Comparison of ENCODE assay signal across 24 cellular contexts in the genomic region with DNA sequence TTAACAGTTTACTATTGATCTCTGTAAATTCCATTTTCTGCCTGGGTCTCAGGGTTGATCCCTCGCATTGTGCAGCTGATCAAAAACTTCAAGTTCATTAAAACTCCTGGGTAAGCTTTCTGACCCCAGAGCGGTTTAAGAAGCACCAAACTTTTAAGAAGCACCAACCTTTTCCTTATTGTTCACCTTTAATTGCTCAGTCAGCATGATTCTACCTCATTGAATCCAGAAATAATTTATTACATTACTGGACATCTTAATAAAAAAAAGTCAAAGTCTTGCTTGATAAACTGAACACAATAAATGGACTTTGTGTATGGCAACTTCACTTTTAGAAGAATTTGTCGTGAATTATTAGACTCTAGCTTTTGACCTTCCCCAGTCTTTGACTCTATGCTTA. TPM values are rescaled to one million over a fixed set of nuclear protein-coding genes. Genes with fewer than 3 reads are reported as not detected.
DNase-seq lines count a peak whose midpoint lies in the region; ATAC-seq, FAIRE-seq and TF ChIP-seq lines count a peak whose summit lies in the region.
"Had no signal": no experiment of that assay in that cellular context is flagged by ENCODE, and none has a peak within 500 bp of the region (broad histone marks: within the 10 kb centered on the region; RNA-seq: fewer than 3 reads in every experiment).

No MANE protein-coding gene starts in this region.

- H4K20me1 ChIP-seq in IMR-90 (ENCODE audit: insufficient read depth, low read length) (peaks cover 10% of the 10 kb centered on the region; the same call in 1 of the 2 replicates), H1 (replicated peaks in 1 of 2; ENCODE audit: control insufficient read depth in 1 of 2, insufficient read depth in 2 of 2, low read length in 2 of 2) (peaks cover 3 to 9% of the 10 kb centered on the region in 2 experiments)

- H3K18ac ChIP-seq in IMR-90 (ENCODE audit: low read depth, low read length) (no peak overlapping the region), H1 (ENCODE audit: extremely low read depth, low read length) (no peak overlapping the region)

- H2BK20ac ChIP-seq in IMR-90 (ENCODE audit: low read depth, low read length): no peak overlapping the region
- no peak overlapping the region for H2BK20ac ChIP-seq in H1 (ENCODE audit: low read length)

- FAIRE-seq in A549 (lab: Jason Lieb, UNC) (peak; percentile 80), H1 (lab: Jason Lieb, UNC) (no peak)
- FAIRE-seq: A204.1, GM12891 had no signal

- ATAC-seq in A549: no peak
- no peak for ATAC-seq in IMR-90 (ENCODE audit: low read depth)
- no peak for ATAC-seq in activated naive CD4-positive, alpha-beta T cell treated with anti-CD3 and anti-CD28 coated beads, Interleukin-2, amount 50 U/mL, for 72 hours
- ATAC-seq in GM19035 (IDR thresholded peaks at IDR 0.05; ENCODE audit: unreplicated experiment): no peak

- no peak for DNase-seq in A549 (ENCODE audit: low read depth in 1 of 2, low spot score in 1 of 2)
- no peak for DNase-seq in IMR-90
- no peak for DNase-seq in H1 (ENCODE audit: low read depth in 1 of 2, low spot score in 2 of 2)
- DNase-seq in activated naive CD4-positive, alpha-beta T cell treated with anti-CD3 and anti-CD28 coated beads, Interleukin-2, amount 50 U/mL, for 72 hours (ENCODE audit: low spot score in 2 of 2): no peak
- no peak for DNase-seq in superior temporal gyrus (ENCODE audit: extremely low spot score)
- DNase-seq: 8988T; AML-193; CD4-positive, alpha-beta memory T cell; CD4-positive, CD25-positive, alpha-beta regulatory T cell; CD8-positive, alpha-beta memory T cell; COR-L47; DMS 273 treated with DMSO at 0.1 percent for 48 hours; DMS153; DMS53; DMS79; DND-41; GDM1 had no signal

- peaks cover 7% of the 10 kb centered on the region for H3K36me3 ChIP-seq in IMR-90 (ENCODE audit: control insufficient read depth, insufficient read depth, low read length)
- peaks cover 4 to 33% (median 21%) of the 10 kb centered on the region in 4 experiments; a peak in 6 of 8 replicates for H3K36me3 ChIP-seq in H1 (ENCODE audit: control insufficient read depth in 2 of 4, insufficient read depth in 4 of 4, low read length in 3 of 4)

- intact Hi-C loops in IMR-90 (cut with micrococcal nuclease): loop anchor here (5.0 kb wide), 1 partner anchor 42 kb away; no protein-coding TSS in a partner anchor

- POLR2A ChIA-PET in A549 (lab: Yijun Ruan, JAX): no interaction called here
- POLR2A ChIA-PET in IMR-90 (lab: Charles Lee; ENCODE audit: unreplicated experiment): no interaction called here
- POLR2A ChIA-PET in H1 (lab: Charles Lee; ENCODE audit: partially characterized antibody): interaction anchor here (0.6 to 0.8 kb wide), 2 partner anchors 53 to 534 kb away, joined by 3 to 4 read pairs; partner anchors contain the start of gene TM6SF1

- H3K4me1 ChIP-seq in A549 (peaks cover 4% of the 10 kb centered on the region; the same call in 1 of the 3 replicates), IMR-90 (ENCODE audit: control insufficient read depth, insufficient read depth, low read length) (peaks cover 2% of the 10 kb centered on the region; the same call in 1 of the 2 replicates), H1 (replicated peaks in 1 of 4; ENCODE audit: control insufficient read depth in 3 of 4, insufficient read depth in 4 of 4, low read length in 3 of 4) (no peaks in the 10 kb centered on the region; a peak in 1 of 7 replicates)

- H4K5ac ChIP-seq in IMR-90 (ENCODE audit: low read depth, low read length): no peak overlapping the region
- H4K5ac ChIP-seq in H1 (ENCODE audit: insufficient read length, low read depth, low read length): no peak overlapping the region

- H3K27me3 ChIP-seq in IMR-90 (ENCODE audit: control insufficient read depth, insufficient read depth, low read length) (no peaks in the 10 kb centered on the region), H1 (replicated peaks in 1 of 4; ENCODE audit: control insufficient read depth in 3 of 4, extremely low read depth in 1 of 4, insufficient read depth in 3 of 4, low read length in 3 of 4) (no peaks in the 10 kb centered on the region)
- H3K27me3 ChIP-seq: BLaER1 treated with 17β-estradiol and CSF1 and Interleukin-3, amounts not matched to agents 10 nM and 100 nM had no signal

- CTCF ChIA-PET in A549 (lab: Yijun Ruan, JAX): interaction anchor here (1.1 kb wide), 1 partner anchor 29 kb away, joined by 3 read pairs; no protein-coding TSS in a partner anchor
- CTCF ChIA-PET in IMR-90 (lab: Yijun Ruan, JAX): interaction anchor here (1.1 kb wide), 1 partner anchor 8 kb away, joined by 3 read pairs; no protein-coding TSS in a partner anchor
- CTCF ChIA-PET in H1 (lab: Charles Lee; ENCODE audit: partially characterized antibody): no interaction called here

- H3K23me2 ChIP-seq in H1 (ENCODE audit: low read depth, low read length): no peaks in the 10 kb centered on the region

- H3K79me1 ChIP-seq in IMR-90 (ENCODE audit: low read depth in 1 of 2, low read length in 2 of 2) (peaks cover 22 to 49% of the 10 kb centered on the region in 2 experiments), H1 (ENCODE audit: low read depth, low read length) (no peaks in the 10 kb centered on the region; the same call in none of the 2 replicates)

- H3K4me3 ChIP-seq in A549 (no peak overlapping the region), IMR-90 (ENCODE audit: insufficient read depth, low read depth, low read length) (no peak overlapping the region), H1 (ENCODE audit: extremely low read depth in 1 of 4, insufficient read depth in 2 of 4, low read depth in 3 of 4, low read length in 4 of 4) (no peak overlapping the region)
- H3K4me3 ChIP-seq: BLaER1 treated with 17β-estradiol and CSF1 and Interleukin-3, amounts not matched to agents 10 nM and 100 nM had no signal

- no peak overlapping the region for H3K9ac ChIP-seq in IMR-90 (ENCODE audit: low read depth, low read length)
- H3K9ac ChIP-seq in H1 (replicated peaks in 1 of 4; ENCODE audit: extremely low read depth in 1 of 4, low read depth in 3 of 4, low read length in 3 of 4): no peak overlapping the region
- H3K9ac ChIP-seq: BLaER1 treated with 17β-estradiol and CSF1 and Interleukin-3, amounts not matched to agents 10 nM and 100 nM had no signal

- H2AK5ac ChIP-seq in IMR-90 (ENCODE audit: low read depth, low read length) (no peak overlapping the region), H1 (ENCODE audit: low read depth, low read length) (no peak overlapping the region)

- no peaks in the 10 kb centered on the region for H3K9me3 Mint-ChIP-seq in activated naive CD4-positive, alpha-beta T cell treated with anti-CD3 and anti-CD28 coated beads, Interleukin-2, amount 50 U/mL, for 72 hours

- H2AFZ ChIP-seq in IMR-90 (replicated peaks; ENCODE audit: low read length, poor library complexity): no peak overlapping the region
- H2AFZ ChIP-seq in H1 (ENCODE audit: low read length): no peak overlapping the region

- H3K56ac ChIP-seq in IMR-90 (ENCODE audit: extremely low read depth, insufficient read depth, low read length): no peak overlapping the region
- no peak overlapping the region for H3K56ac ChIP-seq in H1 (replicated peaks; ENCODE audit: insufficient read length, low read depth, low read length)

- dilution Hi-C loops in IMR-90 (cut with HindIII; ENCODE audit: low sequenced_read_pairs, unreplicated experiment): no loop called here

- peaks cover 0 to 32% of the 10 kb centered on the region in 2 experiments; a peak in 3 of 4 replicates for H3K79me2 ChIP-seq in H1 (ENCODE audit: control insufficient read depth in 1 of 2, insufficient read depth in 2 of 2, low read length in 2 of 2)

- H3K27ac ChIP-seq in A549 (no peak overlapping the region), IMR-90 (ENCODE audit: insufficient read depth, low read length) (no peak overlapping the region), H1 (ENCODE audit: low read depth, low read length) (no peak overlapping the region)
- H3K27ac ChIP-seq: BLaER1 treated with 17β-estradiol and CSF1 and Interleukin-3, amounts not matched to agents 10 nM and 100 nM; C4-2B had no signal

- no peak overlapping the region for H2AK9ac ChIP-seq in IMR-90 (replicated peaks; ENCODE audit: low read depth, low read length, poor library complexity)

- TF ChIP-seq RAD21 in A549 (conservative IDR thresholded peaks at IDR 0.05 in 1 of 2, IDR thresholded peaks at IDR 0.05 in 1 of 2) (no peak), IMR-90 (IDR thresholded peaks at IDR 0.05; ENCODE audit: low read length) (no peak), H1 (IDR thresholded peaks at IDR 0.05 in 1 of 2, conservative IDR thresholded peaks at IDR 0.05 in 1 of 2; ENCODE audit: low read depth in 2 of 2, low read length in 2 of 2) (no peak)

- 0 out of 2 replicates have a peak, but pooled peaks cover 4% of the 10 kb centered on the region for H3K9me1 ChIP-seq in IMR-90 (ENCODE audit: insufficient read depth, low read length)

- no TSS peak for BruUV-seq in IMR-90 (replicated peaks; lab: Mats Ljungman, UMichigan)

- no peak overlapping the region for H2BK120ac ChIP-seq in IMR-90 (ENCODE audit: low read depth, low read length)
- H2BK120ac ChIP-seq in H1 (replicated peaks; ENCODE audit: low read depth, low read length): no peak overlapping the region

- H3K4ac ChIP-seq in IMR-90 (ENCODE audit: low read depth, low read length) (no peak overlapping the region), H1 (replicated peaks; ENCODE audit: insufficient read length, low read depth, low read length) (no peak overlapping the region)

- TF ChIP-seq CTCF in A549 (IDR thresholded peaks at IDR 0.05) (no peak), IMR-90 (conservative IDR thresholded peaks at IDR 0.05; ENCODE audit: low read depth, low read length) (no peak), H1 (IDR thresholded peaks at IDR 0.05; ENCODE audit: control extremely low read depth in 1 of 3, insufficient read depth in 1 of 3, low read depth in 1 of 3, low read length in 3 of 3) (no peak)

- no peak overlapping the region for H2BK15ac ChIP-seq in IMR-90 (ENCODE audit: low read depth, low read length)
- no peak overlapping the region for H2BK15ac ChIP-seq in H1 (ENCODE audit: low read length)

- H3K36me3 Mint-ChIP-seq in activated naive CD4-positive, alpha-beta T cell treated with anti-CD3 and anti-CD28 coated beads, Interleukin-2, amount 50 U/mL, for 72 hours: peaks cover 4 to 8% of the 10 kb centered on the region in 2 donors
- H3K36me3 Mint-ChIP-seq: CD4-positive, alpha-beta memory T cell had no signal

- no peak overlapping the region for H3K27ac Mint-ChIP-seq in activated naive CD4-positive, alpha-beta T cell treated with anti-CD3 and anti-CD28 coated beads, Interleukin-2, amount 50 U/mL, for 72 hours
- H3K27ac Mint-ChIP-seq: B cell; CD4-positive, alpha-beta memory T cell; CD4-positive, CD25-positive, alpha-beta regulatory T cell; CD8-positive, alpha-beta memory T cell had no signal

- TF ChIP-seq EP300 in A549 (IDR thresholded peaks at IDR 0.05): no peak
- TF ChIP-seq EP300 in H1 (IDR thresholded peaks at IDR 0.05; ENCODE audit: borderline replicate concordance in 1 of 2, low read depth in 2 of 2, low read length in 2 of 2): no peak

- H3K9me3 ChIP-seq in A549 (peaks cover 9% of the 10 kb centered on the region), IMR-90 (ENCODE audit: control insufficient read depth, insufficient read depth, low read length) (no peaks in the 10 kb centered on the region), H1 (ENCODE audit: insufficient read depth in 2 of 2, low read depth in 1 of 2, low read length in 1 of 2) (no peaks in the 10 kb centered on the region)

- H4K91ac ChIP-seq in IMR-90 (ENCODE audit: insufficient read depth, low read depth, low read length): no peak overlapping the region
- no peak overlapping the region for H4K91ac ChIP-seq in H1 (replicated peaks; ENCODE audit: insufficient read length, low read length)

- in situ Hi-C loops in IMR-90 (cut with MboI; ENCODE audit: low sequenced_read_pairs): no loop called here

- no peak overlapping the region for H4K8ac ChIP-seq in IMR-90 (ENCODE audit: low read depth in 2 of 2, low read length in 2 of 2)
- H4K8ac ChIP-seq in H1 (ENCODE audit: extremely low read depth, insufficient read depth, low read length): no peak overlapping the region

- H3K23ac ChIP-seq in IMR-90 (ENCODE audit: low read depth, low read length): no peak overlapping the region
- H3K23ac ChIP-seq in H1 (ENCODE audit: insufficient read length): no peak overlapping the region

- H2BK5ac ChIP-seq in IMR-90 (ENCODE audit: low read depth, low read length, poor library complexity, severe bottlenecking): no peak overlapping the region
- H2BK5ac ChIP-seq in H1 (ENCODE audit: low read depth, low read length): no peak overlapping the region

- TF ChIP-seq POLR2A in A549 (IDR thresholded peaks at IDR 0.05; ENCODE audit: low read length) (no peak), IMR-90 (IDR thresholded peaks at IDR 0.05; ENCODE audit: low read depth, low read length) (no peak), H1 (IDR thresholded peaks at IDR 0.05; ENCODE audit: control extremely low read depth in 1 of 2, low read depth in 2 of 2, low read length in 2 of 2) (no peak)

- H3K4me2 ChIP-seq in A549 (no peak overlapping the region), IMR-90 (ENCODE audit: low read depth, low read length) (no peak overlapping the region), H1 (ENCODE audit: insufficient read depth in 1 of 2, low read depth in 2 of 2, low read length in 2 of 2) (no peak overlapping the region)
- H3K4me2 ChIP-seq: BLaER1 treated with 17β-estradiol and CSF1 and Interleukin-3, amounts not matched to agents 10 nM and 100 nM had no signal

- H3K14ac ChIP-seq in IMR-90 (replicated peaks; ENCODE audit: low read depth, low read length): no peak overlapping the region
- H3K14ac ChIP-seq in H1 (ENCODE audit: insufficient read length): no peak overlapping the region

- WGBS in A549 (ENCODE audit: missing lambda C conversion rate): 95% methylated on average over 3 of the region's 3 CpGs
- no CpG with 5 or more reads among the region's 3 CpGs for WGBS in IMR-90 (ENCODE audit: extremely low coverage in 2 of 2, insufficient read length in 1 of 2), 2 experiments
- 90% methylated on average over 3 of the region's 3 CpGs; no CpG with 5 or more reads in 1 of the 2 experiments for WGBS in H1 (ENCODE audit: extremely low coverage in 1 of 2, insufficient coverage in 1 of 2, insufficient read length in 1 of 2, insufficient replicate concordance in 2 of 2, low coverage in 1 of 2, low lambda C conversion rate in 2 of 2, missing lambda C conversion rate in 1 of 2), 2 experiments

- no peak overlapping the region for H2BK12ac ChIP-seq in H1 (ENCODE audit: low read depth, low read length)

RNA-seq across cellular contexts. Expression of gene HDGFL3, which starts 46.9 kb away (rescaled TPM):
- polyA plus RNA-seq in A549 (2011; rRNA removed) (49.3 and 91.2 TPM in 2 replicates), A549 (2017; fragmentation: RNase III; extraction: RNeasy Plus Mini Kit Qiagen cat#74134 plus additional on column Dnase treatment) (47.4 to 51.1 TPM (median 50.8 TPM) in 3 replicates), IMR-90 (2012; rRNA removed) (18.1 and 19.6 TPM in 2 replicates), H1 (2011; rRNA removed) (7.3 and 14.1 TPM in 2 replicates)
- 7.0 and 9.8 TPM in 2 replicates for polyA plus RNA-seq in A549 (2012; cell fraction: cytosol; rRNA removed)
- 1.9 and 2.3 TPM in 2 replicates for polyA plus RNA-seq in A549 (2012; cell fraction: nucleus; rRNA removed)
- 8.3 and 8.9 TPM in 2 replicates for polyA minus RNA-seq in A549 (2011; rRNA and poly(A)+ RNA removed)
- total RNA-seq in IMR-90 (2012; rRNA removed): 9.5 and 31.4 TPM in 2 replicates
- polyA plus RNA-seq in IMR-90 (2012; cell fraction: cytosol; rRNA removed): 1.4 and 2.0 TPM in 2 replicates
- polyA plus RNA-seq in IMR-90 (2012; cell fraction: nucleus; rRNA removed; ENCODE audit: low replicate concordance): 1.0 and 5.2 TPM in 2 replicates
- 149 and 156 TPM in 2 replicates for total RNA-seq in H1 (2021; fragmentation: NEBNext Ultra II Directional; extraction: Animal tissue kit (Norgen Biotek cat#: 25700))
- 38.6 TPM for polyA plus RNA-seq in H1 (2011; cell fraction: cytosol; rRNA removed)
- 11.3 TPM for polyA plus RNA-seq in H1 (2011; cell fraction: nucleus; rRNA removed)
- 67.3 to 138 TPM (median 73.7 TPM) in 4 replicates for polyA plus RNA-seq in H1 (2012, experiment 1 of 2)
- 9.7 TPM for polyA plus RNA-seq in H1 (2012, experiment 2 of 2)
- 165 TPM for polyA plus RNA-seq in H1 (2013, experiment 1 of 2)
- polyA plus RNA-seq in H1 (2013, experiment 2 of 2): 147 TPM
- 11.1 and 13.5 TPM in 2 replicates for polyA minus RNA-seq in H1 (2011; rRNA and poly(A)+ RNA removed)
- 48.6 TPM for polyA minus RNA-seq in H1 (2011; cell fraction: cytosol; rRNA and poly(A)+ RNA removed)
- polyA minus RNA-seq in H1 (2011; cell fraction: nucleus; rRNA and poly(A)+ RNA removed): 38.6 TPM
- 10 to 100 TPM; 10.9 to 26.3 TPM for total RNA-seq in activated naive CD4-positive, alpha-beta T cell treated with anti-CD3 and anti-CD28 coated beads, Interleukin-2, amount 50 U/mL, for 72 hours

RNA-seq across cellular contexts. Expression of gene TM6SF1, which starts 53.3 kb away (rescaled TPM):
- 1.1 TPM in 2 replicates for polyA plus RNA-seq in A549 (2011; rRNA removed)
- polyA plus RNA-seq in A549 (2012; cell fraction: cytosol; rRNA removed): 0.06 and 0.08 TPM in 2 replicates
- polyA plus RNA-seq in A549 (2012; cell fraction: nucleus; rRNA removed): 0.05 TPM in 1 of 2 replicates, not detected in the other
- polyA plus RNA-seq in A549 (2017; fragmentation: RNase III; extraction: RNeasy Plus Mini Kit Qiagen cat#74134 plus additional on column Dnase treatment): 0.08 to 0.12 TPM in 2 of 3 replicates, not detected in the other
- polyA minus RNA-seq in A549 (2011; rRNA and poly(A)+ RNA removed): 0.74 TPM in 1 of 2 replicates, not detected in the other
- 1.6 and 1.9 TPM in 2 replicates for total RNA-seq in IMR-90 (2012; rRNA removed)
- 1.3 and 1.9 TPM in 2 replicates for polyA plus RNA-seq in IMR-90 (2012; rRNA removed)
- polyA plus RNA-seq in IMR-90 (2012; cell fraction: cytosol; rRNA removed): 1.1 and 1.8 TPM in 2 replicates
- polyA plus RNA-seq in IMR-90 (2012; cell fraction: nucleus; rRNA removed; ENCODE audit: low replicate concordance): 1.1 and 2.5 TPM in 2 replicates
- total RNA-seq in H1 (2021; fragmentation: NEBNext Ultra II Directional; extraction: Animal tissue kit (Norgen Biotek cat#: 25700)): 0.90 and 1.0 TPM in 2 replicates
- 0.74 and 0.86 TPM in 2 replicates for polyA plus RNA-seq in H1 (2011; rRNA removed)
- 0.89 TPM for polyA plus RNA-seq in H1 (2011; cell fraction: cytosol; rRNA removed)
- 0.33 TPM for polyA plus RNA-seq in H1 (2011; cell fraction: nucleus; rRNA removed)
- polyA plus RNA-seq in H1 (2012, experiment 1 of 2): 0.37 to 0.83 TPM (median 0.78 TPM) in 4 replicates
- polyA plus RNA-seq in H1 (2012, experiment 2 of 2): not detected
- polyA plus RNA-seq in H1 (2013, experiment 1 of 2): 1.1 TPM
- polyA plus RNA-seq in H1 (2013, experiment 2 of 2): 1.2 TPM
- 0.54 TPM in 1 of 2 replicates, not detected in the other for polyA minus RNA-seq in H1 (2011; rRNA and poly(A)+ RNA removed)
- polyA minus RNA-seq in H1 (2011; cell fraction: cytosol; rRNA and poly(A)+ RNA removed): not detected
- 0.40 TPM for polyA minus RNA-seq in H1 (2011; cell fraction: nucleus; rRNA and poly(A)+ RNA removed)
- 1 to 10 TPM in 1 of 2 donors, under 1 TPM in 1; 0.84 to 2.6 TPM for total RNA-seq in activated naive CD4-positive, alpha-beta T cell treated with anti-CD3 and anti-CD28 coated beads, Interleukin-2, amount 50 U/mL, for 72 hours
- total RNA-seq: G401 had no signal
- polyA plus RNA-seq: CD4-positive, alpha-beta memory T cell had no signal

Comparison
In these comparisons a context has a peak if more than half of its experiments do, and no peak if none do; other contexts are left out.
1. Of the 18 proteins assayed by ChIP-seq in both H1 and A549: peak only in H1: none; only in A549: none; in both: MAFK; in neither: 17.